In the genomic region with DNA sequence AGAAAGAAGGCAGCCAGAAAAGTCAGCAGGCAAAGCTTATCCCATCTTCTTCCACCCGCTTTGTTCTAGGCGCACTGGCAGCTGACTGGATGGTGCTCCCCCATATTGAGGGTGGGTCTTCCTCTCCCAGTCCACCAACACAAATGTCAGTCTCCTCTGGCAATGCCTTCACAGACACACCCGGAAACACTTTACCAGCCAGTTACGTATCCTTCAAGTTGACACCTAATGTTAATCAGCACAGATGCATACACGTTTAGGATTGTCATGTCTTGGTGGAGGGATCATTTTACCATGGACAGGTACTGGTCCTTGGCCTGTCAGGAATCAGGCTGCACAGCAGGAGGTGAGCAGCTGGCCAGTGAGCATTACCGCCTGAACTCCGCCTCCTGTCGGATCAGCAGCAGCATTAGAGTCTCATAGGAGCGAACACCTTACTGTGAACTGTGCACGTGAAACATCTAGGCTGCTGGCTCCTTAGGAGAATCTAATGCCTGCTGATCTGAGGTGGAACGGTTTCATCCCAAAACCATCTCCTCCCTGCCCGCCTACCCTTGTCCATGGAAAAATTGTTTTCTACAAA, we compare ENCODE assay signal across 1 cellular context.
TF ChIP-seq lines count a peak whose summit lies in the region.

No MANE protein-coding gene starts in this region.

TF ChIP-seq in GM12878, 131 proteins besides CTCF, POLR2A, EP300 and RAD21:
- TF ChIP-seq, protein P1, sequence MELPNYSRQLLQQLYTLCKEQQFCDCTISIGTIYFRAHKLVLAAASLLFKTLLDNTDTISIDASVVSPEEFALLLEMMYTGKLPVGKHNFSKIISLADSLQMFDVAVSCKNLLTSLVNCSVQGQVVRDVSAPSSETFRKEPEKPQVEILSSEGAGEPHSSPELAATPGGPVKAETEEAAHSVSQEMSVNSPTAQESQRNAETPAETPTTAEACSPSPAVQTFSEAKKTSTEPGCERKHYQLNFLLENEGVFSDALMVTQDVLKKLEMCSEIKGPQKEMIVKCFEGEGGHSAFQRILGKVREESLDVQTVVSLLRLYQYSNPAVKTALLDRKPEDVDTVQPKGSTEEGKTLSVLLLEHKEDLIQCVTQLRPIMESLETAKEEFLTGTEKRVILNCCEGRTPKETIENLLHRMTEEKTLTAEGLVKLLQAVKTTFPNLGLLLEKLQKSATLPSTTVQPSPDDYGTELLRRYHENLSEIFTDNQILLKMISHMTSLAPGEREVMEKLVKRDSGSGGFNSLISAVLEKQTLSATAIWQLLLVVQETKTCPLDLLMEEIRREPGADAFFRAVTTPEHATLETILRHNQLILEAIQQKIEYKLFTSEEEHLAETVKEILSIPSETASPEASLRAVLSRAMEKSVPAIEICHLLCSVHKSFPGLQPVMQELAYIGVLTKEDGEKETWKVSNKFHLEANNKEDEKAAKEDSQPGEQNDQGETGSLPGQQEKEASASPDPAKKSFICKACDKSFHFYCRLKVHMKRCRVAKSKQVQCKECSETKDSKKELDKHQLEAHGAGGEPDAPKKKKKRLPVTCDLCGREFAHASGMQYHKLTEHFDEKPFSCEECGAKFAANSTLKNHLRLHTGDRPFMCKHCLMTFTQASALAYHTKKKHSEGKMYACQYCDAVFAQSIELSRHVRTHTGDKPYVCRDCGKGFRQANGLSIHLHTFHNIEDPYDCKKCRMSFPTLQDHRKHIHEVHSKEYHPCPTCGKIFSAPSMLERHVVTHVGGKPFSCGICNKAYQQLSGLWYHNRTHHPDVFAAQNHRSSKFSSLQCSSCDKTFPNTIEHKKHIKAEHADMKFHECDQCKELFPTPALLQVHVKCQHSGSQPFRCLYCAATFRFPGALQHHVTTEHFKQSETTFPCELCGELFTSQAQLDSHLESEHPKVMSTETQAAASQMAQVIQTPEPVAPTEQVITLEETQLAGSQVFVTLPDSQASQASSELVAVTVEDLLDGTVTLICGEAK (IDR thresholded peaks at IDR 0.05; ENCODE audit: borderline replicate concordance) = no peak
- TF ChIP-seq RCOR1 (conservative IDR thresholded peaks at IDR 0.05; ENCODE audit: low read depth, low read length) = no peak
- 0 out of 2 replicates have a peak, but pooled peaks have one; percentile 11 for TF ChIP-seq POLR2AphosphoS5 (IDR thresholded peaks at IDR 0.05; ENCODE audit: low read length)
- TF ChIP-seq TCF3 (IDR thresholded peaks at IDR 0.05; ENCODE audit: borderline replicate concordance, insufficient read depth, low read depth, low read length) = no peak
- TF ChIP-seq ATF7 (IDR thresholded peaks at IDR 0.05; ENCODE audit: low read depth) = no peak
- TF ChIP-seq NRF1 (conservative IDR thresholded peaks at IDR 0.05; ENCODE audit: low read depth, low read length) = no peak
TF ChIP-seq in GM12878: peak in this region for 1.
